28 cellular contexts compared by ENCODE assay signal in genomic region chr15:75211436-75212199, GRCh38. TPM values are rescaled to one million over a fixed set of nuclear protein-coding genes. Genes with fewer than 3 reads are reported as not detected.
DNase-seq lines count a peak whose midpoint lies in the region; ATAC-seq, FAIRE-seq and TF ChIP-seq lines count a peak whose summit lies in the region.
"Had no signal": no experiment of that assay in that cellular context is flagged by ENCODE, and none has a peak within 500 bp of the region (broad histone marks: within the 10 kb centered on the region; RNA-seq: fewer than 3 reads in every experiment).

No MANE protein-coding gene starts in this region.

- ATAC-seq in HepG2 = no peak
- no peak for ATAC-seq in right lobe of liver
- ATAC-seq: activated naive CD4-positive, alpha-beta T cell treated with anti-CD3 and anti-CD28 coated beads, Interleukin-2, amount 50 U/mL, for 72 hours; activated T-helper 17 cell treated with anti-CD3 and anti-CD28 coated beads, Interleukin-2, amount 50 U/mL, for 72 hours; left cardiac atrium had no signal

- no peak overlapping the region for H3K9ac ChIP-seq in HepG2 (ENCODE audit: insufficient read depth, low read depth, low read length)

- 96% methylated on average over 8 of the region's 9 CpGs for WGBS in HepG2 (ENCODE audit: low lambda C conversion rate)
- WGBS in right lobe of liver (ENCODE audit: insufficient coverage, low coverage, low lambda C conversion rate, missing lambda C conversion rate) = 88% methylated on average over 3 of the region's 9 CpGs
- WGBS in prostate gland = 76% methylated on average over 9 of the region's 9 CpGs

- CTCF ChIA-PET in HepG2 (lab: Yijun Ruan, JAX; ENCODE audit: low intra/inter-chr PET ratio, low total read pairs) (no interaction called here), HEK293 (lab: Yijun Ruan, JAX) (interaction anchor here (0.6 to 3.9 kb wide), 2 partner anchors 182 to 604 kb away, joined by 3 to 27 read pairs; no protein-coding TSS in a partner anchor)

- H3K79me2 ChIP-seq in HepG2 (ENCODE audit: insufficient read depth, low read length) = peaks cover 42% of the 10 kb centered on the region

- H2AFZ ChIP-seq in HepG2 (ENCODE audit: low read length) = no peak overlapping the region

- in situ Hi-C loops in HepG2 (cut with HindIII; ENCODE audit: extremely low pct_ligation_motif_present, low pct_unique_long_range_greater_than_20kb) = no loop called here
- in situ Hi-C loops in ACHN (cut with HindIII; ENCODE audit: low pct_ligation_motif_present, low pct_unique_long_range_greater_than_20kb, low sequenced_read_pairs) = no loop called here

- TF ChIP-seq CTCF in HepG2 (CRISPR knock-in tag; IDR thresholded peaks at IDR 0.05) (no peak), right lobe of liver (IDR thresholded peaks at IDR 0.05) (no peak), HEK293 (tag by site-specific recombination; IDR thresholded peaks at IDR 0.05) (no peak), choroid plexus epithelial cell (conservative IDR thresholded peaks at IDR 0.05; ENCODE audit: low read depth, low read length) (no peak), prostate gland (IDR thresholded peaks at IDR 0.05) (no peak)

- peaks cover 49 to 64% of the 10 kb centered on the region in 2 experiments; a peak in 4 of 5 replicates for H3K36me3 ChIP-seq in HepG2 (replicated peaks in 1 of 2; ENCODE audit: control insufficient read depth in 1 of 2, insufficient read depth in 2 of 2, low read length in 2 of 2)
- peaks cover 0 to 14% (median 9%) of the 10 kb centered on the region in 4 donors for H3K36me3 ChIP-seq in right lobe of liver
- peaks cover 10 to 68% of the 10 kb centered on the region in 2 experiments for H3K36me3 ChIP-seq in HEK293 (ENCODE audit: control insufficient read depth in 2 of 2, insufficient read depth in 1 of 2, low read length in 2 of 2)
- H3K36me3 ChIP-seq in prostate gland = peaks cover 0 to 20% of the 10 kb centered on the region in 2 donors

- DNase-seq in HepG2 (ENCODE audit: low spot score) (no peak), right lobe of liver (no peak), choroid plexus epithelial cell (ENCODE audit: low read depth) (peak; percentile 19), NCI-H2107 (lab: John Stamatoyannopoulos, UW) (no peak), ACHN (no peak), prostate gland (ENCODE audit: low spot score) (no peak)
- no peak for DNase-seq in central memory CD4-positive, alpha-beta T cell
- DNase-seq: activated CD4-positive, alpha-beta T cell treated with anti-CD3 and anti-CD28 coated beads, Interleukin-2, amount 10 ng/mL, durations not matched to agents 24 days and 14 days; CD4-positive, alpha-beta memory T cell; colonic mucosa; DMS53; left cardiac atrium; NCI-H1092 treated with DMSO at 0.1 percent for 48 hours; NCI-H2029 treated with DMSO at 0.1 percent for 48 hours; NCI-H446 treated with DMSO at 0.1 percent for 48 hours; Peyer's patch; stimulated activated CD4-positive, alpha-beta T cell treated with anti-CD3 and anti-CD28 coated beads, Interleukin-4, amount 100 ng/mL, for 24 hours; T-helper 2 cell; upper lobe of left lung had no signal

- no peak for TF ChIP-seq RAD21 in HepG2 (CRISPR knock-in tag; IDR thresholded peaks at IDR 0.05)

- TF ChIP-seq POLR2A in HepG2 (IDR thresholded peaks at IDR 0.05; ENCODE audit: insufficient read depth in 1 of 2, low read depth in 2 of 2, low read length in 2 of 2) (no peak; a peak in 1 of 4 replicates), right lobe of liver (IDR thresholded peaks at IDR 0.05) (no peak), prostate gland (IDR thresholded peaks at IDR 0.05) (no peak)

- no peak overlapping the region for H3K4me3 ChIP-seq in HepG2 (replicated peaks in 1 of 3; ENCODE audit: insufficient read depth in 1 of 3, low read depth in 2 of 3, low read length in 3 of 3)
- no peak overlapping the region for H3K4me3 ChIP-seq in right lobe of liver
- no peak overlapping the region for H3K4me3 ChIP-seq in HEK293 (ENCODE audit: low read depth, low read length)
- H3K4me3 ChIP-seq in choroid plexus epithelial cell (ENCODE audit: low read depth, low read length) = no peak overlapping the region
- H3K4me3 ChIP-seq in prostate gland = no peak overlapping the region
- H3K4me3 ChIP-seq: colonic mucosa, Peyer's patch, right atrium auricular region, upper lobe of left lung had no signal

- no peak overlapping the region for H3K27ac ChIP-seq in HepG2 (ENCODE audit: extremely low read length, insufficient read depth, low read length)
- no peak overlapping the region for H3K27ac ChIP-seq in right lobe of liver
- H3K27ac ChIP-seq in HEK293 (ENCODE audit: extremely low read depth, low read depth, low read length) = no peak overlapping the region
- no peak overlapping the region for H3K27ac ChIP-seq in prostate gland
- H3K27ac ChIP-seq: colonic mucosa, Peyer's patch, right atrium auricular region, upper lobe of left lung had no signal

- H3K27me3 ChIP-seq in HepG2 (ENCODE audit: control insufficient read depth in 1 of 2, insufficient read depth in 2 of 2, low read length in 2 of 2) (no peaks in the 10 kb centered on the region), right lobe of liver (no peaks in the 10 kb centered on the region), prostate gland (replicated peaks; ENCODE audit: insufficient read depth) (no peaks in the 10 kb centered on the region)
- H3K27me3 ChIP-seq: colonic mucosa, Peyer's patch, right atrium auricular region, upper lobe of left lung had no signal

- H4K20me1 ChIP-seq in HepG2 (ENCODE audit: insufficient read depth, low read length) = peaks cover 71% of the 10 kb centered on the region

- FAIRE-seq in HepG2 (lab: Jason Lieb, UNC) = no peak
- FAIRE-seq: H1 had no signal

- H3K4me1 ChIP-seq in HepG2 (ENCODE audit: insufficient read depth, low read length) (peaks cover 11% of the 10 kb centered on the region; the same call in 1 of the 2 replicates), right lobe of liver (no peaks in the 10 kb centered on the region), HEK293 (ENCODE audit: control insufficient read depth, insufficient read depth, low read length) (no peaks in the 10 kb centered on the region), prostate gland (replicated peaks) (no peaks in the 10 kb centered on the region)
- H3K4me1 ChIP-seq: colonic mucosa had no signal

- intact Hi-C loops in HepG2 (cut with micrococcal nuclease; ENCODE audit: unreplicated experiment) = no loop called here
- intact Hi-C loops in right lobe of liver (cut with DNase I) = no loop called here
- intact Hi-C loops in prostate gland (cut with DNase I) = no loop called here

- H3K4me2 ChIP-seq in HepG2 (ENCODE audit: low read depth, low read length) = no peak overlapping the region

- TF ChIP-seq EP300 in HepG2 (IDR thresholded peaks at IDR 0.05; ENCODE audit: low read depth in 2 of 2, low read length in 2 of 2) = no peak
- no peak for TF ChIP-seq EP300 in HepG2 (CRISPR knock-in tag; IDR thresholded peaks at IDR 0.05; ENCODE audit: borderline replicate concordance)

- POLR2A ChIA-PET in HepG2 (lab: Yijun Ruan, JAX) = no interaction called here
- POLR2A ChIA-PET in HEK293 (lab: Yijun Ruan, JAX) = interaction anchor here (1.8 kb wide), 1 partner anchor 10 kb away, joined by 7 read pairs; the partner anchor contains the start of gene C15orf39

- H3K9me3 ChIP-seq in HepG2 (ENCODE audit: low read length) (no peaks in the 10 kb centered on the region), right lobe of liver (no peaks in the 10 kb centered on the region), HEK293 (ENCODE audit: control insufficient read depth, insufficient read depth, low read depth, low read length) (no peaks in the 10 kb centered on the region), prostate gland (no peaks in the 10 kb centered on the region)
- H3K9me3 ChIP-seq: colonic mucosa, Peyer's patch, right atrium auricular region, upper lobe of left lung had no signal

- BruUV-seq in HepG2 (replicated peaks; lab: Mats Ljungman, UMichigan) = no TSS peak

RNA-seq across cellular contexts. Expression of gene C15orf39, which starts 9.9 kb away (rescaled TPM):
- total RNA-seq in HepG2 (2016; rRNA removed; fragmentation: Illumina TruSeq; extraction: Trizol) = 13.5 and 17.5 TPM in 2 replicates
- total RNA-seq in HepG2 (2016; cell fraction: cytosol; rRNA removed; fragmentation: Illumina TruSeq; extraction: Trizol; ENCODE audit: low read depth) = 3.3 and 3.4 TPM in 2 replicates
- total RNA-seq in HepG2 (2016; cell fraction: insoluble cytoplasmic fraction; rRNA removed; fragmentation: Illumina TruSeq; extraction: Trizol) = 14.9 and 16.1 TPM in 2 replicates
- 10.8 and 11.9 TPM in 2 replicates for total RNA-seq in HepG2 (2016; cell fraction: membrane; rRNA removed; fragmentation: Illumina TruSeq; extraction: Trizol)
- total RNA-seq in HepG2 (2016; cell fraction: nucleus; rRNA removed; fragmentation: Illumina TruSeq; extraction: Trizol) = 15.0 and 15.3 TPM in 2 replicates
- polyA plus RNA-seq in HepG2 (2011; rRNA removed) = 6.2 and 8.1 TPM in 2 replicates
- 3.4 and 5.1 TPM in 2 replicates for polyA plus RNA-seq in HepG2 (2011; cell fraction: cytosol; rRNA removed)
- 22.0 and 24.2 TPM in 2 replicates for polyA plus RNA-seq in HepG2 (2011; cell fraction: nucleus; rRNA removed)
- 14.6 and 19.5 TPM in 2 replicates for polyA plus RNA-seq in HepG2 (2012)
- 1.9 and 2.1 TPM in 2 replicates for polyA plus RNA-seq in HepG2 (2016; cell fraction: cytosol; fragmentation: Illumina TruSeq; extraction: Trizol; ENCODE audit: low read depth)
- 20.1 and 30.7 TPM in 2 replicates for polyA plus RNA-seq in HepG2 (2016; cell fraction: insoluble cytoplasmic fraction; fragmentation: Illumina TruSeq; extraction: Trizol; ENCODE audit: low read depth)
- 5.4 and 6.0 TPM in 2 replicates for polyA plus RNA-seq in HepG2 (2016; cell fraction: membrane; fragmentation: Illumina TruSeq; extraction: Trizol; ENCODE audit: low read depth)
- polyA plus RNA-seq in HepG2 (2016; cell fraction: nucleus; fragmentation: Illumina TruSeq; extraction: Trizol; ENCODE audit: insufficient read depth, low read depth) = 23.1 and 30.5 TPM in 2 replicates
- 26.0 and 33.5 TPM in 2 replicates for polyA minus RNA-seq in HepG2 (2011; rRNA and poly(A)+ RNA removed; ENCODE audit: low replicate concordance)
- 17.1 and 17.5 TPM in 2 replicates for polyA minus RNA-seq in HepG2 (2011; cell fraction: cytosol; rRNA and poly(A)+ RNA removed)
- polyA minus RNA-seq in HepG2 (2011; cell fraction: nucleus; rRNA and poly(A)+ RNA removed) = 20.3 and 23.0 TPM in 2 replicates
- 1 to 10 TPM; 3.6 to 9.4 (median 5.8) TPM for total RNA-seq in right lobe of liver
- 10 to 100 TPM; 17.9 to 96.3 TPM for total RNA-seq in prostate gland

RNA-seq across cellular contexts. Expression of gene GOLGA6C, which starts 46.5 kb away (rescaled TPM):
- total RNA-seq in HepG2 (2016; rRNA removed; fragmentation: Illumina TruSeq; extraction: Trizol) (not detected in 2 replicates), right lobe of liver (under 1 TPM in 3 of 6 experiments, not detected in 3; 0.19 to 0.51 (median 0.22) TPM), prostate gland (1 to 10 TPM in 1 of 2 donors, not detected in 1; 1.5 TPM)
- not detected in 2 replicates for total RNA-seq in HepG2 (2016; cell fraction: cytosol; rRNA removed; fragmentation: Illumina TruSeq; extraction: Trizol; ENCODE audit: low read depth)
- 0.09 TPM in 1 of 2 replicates, not detected in the other for total RNA-seq in HepG2 (2016; cell fraction: insoluble cytoplasmic fraction; rRNA removed; fragmentation: Illumina TruSeq; extraction: Trizol)
- not detected in 2 replicates for total RNA-seq in HepG2 (2016; cell fraction: membrane; rRNA removed; fragmentation: Illumina TruSeq; extraction: Trizol)
- total RNA-seq in HepG2 (2016; cell fraction: nucleus; rRNA removed; fragmentation: Illumina TruSeq; extraction: Trizol) = not detected in 2 replicates
- not detected in 2 replicates for polyA plus RNA-seq in HepG2 (2011; rRNA removed)
- polyA plus RNA-seq in HepG2 (2011; cell fraction: cytosol; rRNA removed) = not detected in 2 replicates
- polyA plus RNA-seq in HepG2 (2011; cell fraction: nucleus; rRNA removed) = 0.07 and 0.11 TPM in 2 replicates
- polyA plus RNA-seq in HepG2 (2012) = not detected in 2 replicates
- polyA plus RNA-seq in HepG2 (2016; cell fraction: cytosol; fragmentation: Illumina TruSeq; extraction: Trizol; ENCODE audit: low read depth) = not detected in 2 replicates
- not detected in 2 replicates for polyA plus RNA-seq in HepG2 (2016; cell fraction: insoluble cytoplasmic fraction; fragmentation: Illumina TruSeq; extraction: Trizol; ENCODE audit: low read depth)
- not detected in 2 replicates for polyA plus RNA-seq in HepG2 (2016; cell fraction: membrane; fragmentation: Illumina TruSeq; extraction: Trizol; ENCODE audit: low read depth)
- not detected in 2 replicates for polyA plus RNA-seq in HepG2 (2016; cell fraction: nucleus; fragmentation: Illumina TruSeq; extraction: Trizol; ENCODE audit: insufficient read depth, low read depth)
- polyA minus RNA-seq in HepG2 (2011; rRNA and poly(A)+ RNA removed; ENCODE audit: low replicate concordance) = not detected in 2 replicates
- not detected in 2 replicates for polyA minus RNA-seq in HepG2 (2011; cell fraction: cytosol; rRNA and poly(A)+ RNA removed)
- not detected in 2 replicates for polyA minus RNA-seq in HepG2 (2011; cell fraction: nucleus; rRNA and poly(A)+ RNA removed)
- total RNA-seq: activated CD4-positive, alpha-beta T cell treated with anti-CD3 and anti-CD28 coated beads, Interleukin-2, amount 10 ng/mL, durations not matched to agents 24 days and 14 days; activated T-helper 17 cell treated with anti-CD3 and anti-CD28 coated beads, Interleukin-2, amount 50 U/mL, for 72 hours; CD4-positive, alpha-beta memory T cell; colonic mucosa; left cardiac atrium; LHCN-M2; myocyte; omental fat pad; Peyer's patch; right atrium auricular region; upper lobe of left lung had no signal
- polyA plus RNA-seq: AG04450; CD4-positive, alpha-beta memory T cell had no signal

Comparison
In these comparisons a context has a peak if more than half of its experiments do, and no peak if none do; other contexts are left out.
1. Of the 63 proteins assayed by ChIP-seq in both HepG2 and HEK293: peak only in HepG2: none; only in HEK293: PATZ1 and PRDM10; in both: none; in neither: 61.